Comparison of ENCODE assay signal across 8 cellular contexts in genomic region chr1:27724961-27725373, GRCh38. TPM values are rescaled to one million over a fixed set of nuclear protein-coding genes. Genes with fewer than 3 reads are reported as not detected.
DNase-seq lines count a peak whose midpoint lies in the region; ATAC-seq and TF ChIP-seq lines count a peak whose summit lies in the region.

No MANE protein-coding gene starts in this region.

- H3K4me2 ChIP-seq in mesenchymal stem cell (ENCODE audit: low read length, poor library complexity, severe bottlenecking), result peak overlapping the region; percentile 87

- H3K9me3 ChIP-seq in mesenchymal stem cell (ENCODE audit: control insufficient read depth, low read length) (no peaks in the 10 kb centered on the region), uterus (no peaks in the 10 kb centered on the region)

- H3K9me3 Mint-ChIP-seq in activated T-cell treated with anti-CD3 and anti-CD28 coated beads, Interleukin-2, amount 50 U/mL, for 24 hours, result peaks cover 2% of the 10 kb centered on the region

- H2AFZ ChIP-seq in mesenchymal stem cell (ENCODE audit: low read depth, low read length), result peak overlapping the region; percentile 98

- H3K4ac ChIP-seq in mesenchymal stem cell (ENCODE audit: low read depth in 1 of 2, low read length in 2 of 2), result peak overlapping the region; percentile 4 to 21

- H3K27me3 Mint-ChIP-seq in activated T-cell treated with anti-CD3 and anti-CD28 coated beads, Interleukin-2, amount 50 U/mL, for 24 hours, result no peaks in the 10 kb centered on the region

- H2BK120ac ChIP-seq in mesenchymal stem cell (ENCODE audit: low read depth, low read length), result no peak overlapping the region

- peaks cover 24% of the 10 kb centered on the region for H3K4me1 Mint-ChIP-seq in activated T-cell treated with anti-CD3 and anti-CD28 coated beads, Interleukin-2, amount 50 U/mL, for 24 hours (ENCODE audit: low read depth)

- intact Hi-C loops in uterus (cut with DNase I; ENCODE audit: low total_unique reads), result no loop called here

- no peak for DNase-seq in activated T-cell treated with anti-CD3 and anti-CD28 coated beads, Interleukin-2, amount 50 U/mL, for 24 hours
- DNase-seq in activated T-cell treated with anti-CD3 and anti-CD28 coated beads, Interleukin-2, amount 50 U/mL, for 1 hour, result no peak
- DNase-seq in NCI-H748 (lab: John Stamatoyannopoulos, UW; ENCODE audit: unreplicated experiment), result peak; percentile 84
- peak; percentile 15 for DNase-seq in cerebellum (ENCODE audit: low spot score)
- no peak for DNase-seq in mesenchymal stem cell
- DNase-seq in uterus, result peak in 1 of 2 donors; percentile 30

- peak overlapping the region; percentile 75 for H3K4me3 Mint-ChIP-seq in activated T-cell treated with anti-CD3 and anti-CD28 coated beads, Interleukin-2, amount 50 U/mL, for 24 hours

- no peak overlapping the region for H2BK5ac ChIP-seq in mesenchymal stem cell (ENCODE audit: low read depth, low read length, poor library complexity, severe bottlenecking)

- peak overlapping the region; percentile 96 for H3K27ac Mint-ChIP-seq in activated T-cell treated with anti-CD3 and anti-CD28 coated beads, Interleukin-2, amount 50 U/mL, for 24 hours

- H3K27ac ChIP-seq in mesenchymal stem cell (ENCODE audit: low read length, poor library complexity, severe bottlenecking), result peak overlapping the region; percentile 8
- peak overlapping the region; percentile 47 to 76 for H3K27ac ChIP-seq in uterus

- H3K4me1 ChIP-seq in mesenchymal stem cell (ENCODE audit: control insufficient read depth, insufficient read depth, low read depth, low read length), result peaks cover 4% of the 10 kb centered on the region
- peaks cover 4 to 9% of the 10 kb centered on the region in 2 donors for H3K4me1 ChIP-seq in uterus

- TF ChIP-seq POLR2A in uterus (IDR thresholded peaks at IDR 0.05), result no peak

- no peak overlapping the region for H3K14ac ChIP-seq in mesenchymal stem cell (ENCODE audit: low read length in 2 of 2)

- peak overlapping the region; percentile 68 for H2AK5ac ChIP-seq in mesenchymal stem cell (ENCODE audit: low read length, severe bottlenecking)

- peak overlapping the region; percentile 96 for H3K9ac ChIP-seq in mesenchymal stem cell (ENCODE audit: low read length)

- peak overlapping the region; percentile 83 for H4K8ac ChIP-seq in mesenchymal stem cell (ENCODE audit: low read length)

- H3K4me3 ChIP-seq in mesenchymal stem cell (ENCODE audit: insufficient read depth in 1 of 2, low read depth in 1 of 2, low read length in 2 of 2) (peak overlapping the region in 1 of 2 experiments; percentile 84), uterus (peak overlapping the region; percentile 43 to 56)

- no peak overlapping the region for H4K91ac ChIP-seq in mesenchymal stem cell (ENCODE audit: low read length)

- peaks cover 22% of the 10 kb centered on the region for H3K36me3 Mint-ChIP-seq in activated T-cell treated with anti-CD3 and anti-CD28 coated beads, Interleukin-2, amount 50 U/mL, for 24 hours (ENCODE audit: low read depth)

- no peak for ATAC-seq in HG03520 (IDR thresholded peaks at IDR 0.05; ENCODE audit: unreplicated experiment)
- ATAC-seq in GM19328 (IDR thresholded peaks at IDR 0.05; ENCODE audit: unreplicated experiment), result no peak

- no peak for TF ChIP-seq CTCF in uterus (IDR thresholded peaks at IDR 0.05)

- H2BK12ac ChIP-seq in mesenchymal stem cell (ENCODE audit: low read length in 2 of 2), result no peak overlapping the region

- 95% methylated on average over 9 of the region's 9 CpGs for WGBS in mesenchymal stem cell

- peaks cover 8% of the 10 kb centered on the region for H3K79me1 ChIP-seq in mesenchymal stem cell (replicated peaks; ENCODE audit: low read length, poor library complexity, severe bottlenecking)

- peaks cover 4 to 22% of the 10 kb centered on the region in 2 experiments for H3K36me3 ChIP-seq in mesenchymal stem cell (ENCODE audit: control insufficient read depth in 1 of 2, insufficient read depth in 2 of 2, low read depth in 1 of 2, low read length in 2 of 2)
- H3K36me3 ChIP-seq in uterus, result no peaks in the 10 kb centered on the region

- no peaks in the 10 kb centered on the region for H3K27me3 ChIP-seq in mesenchymal stem cell (ENCODE audit: control insufficient read depth in 1 of 2, insufficient read depth in 1 of 2, low read length in 2 of 2)
- H3K27me3 ChIP-seq in uterus, result no peaks in the 10 kb centered on the region

- H3K23ac ChIP-seq in mesenchymal stem cell (ENCODE audit: low read length in 2 of 2), result no peak overlapping the region

- peak overlapping the region; percentile 73 to 75 for H3K18ac ChIP-seq in mesenchymal stem cell (ENCODE audit: low read depth in 1 of 2, low read length in 2 of 2)

- H2BK15ac ChIP-seq in mesenchymal stem cell (ENCODE audit: low read depth, poor library complexity, severe bottlenecking), result no peak overlapping the region

RNA-seq across cellular contexts. Expression of gene FAM76A, which starts 0.8 kb away (rescaled TPM):
- total RNA-seq in cerebellum, result 9.9 TPM
- polyA plus RNA-seq in mesenchymal stem cell (2013, experiment 1 of 2), result 10.4 TPM
- polyA plus RNA-seq in mesenchymal stem cell (2013, experiment 2 of 2), result 10.1 TPM
- 10 to 100 TPM in 3 of 4 donors, 1 to 10 TPM in 1; 5.4 to 26.6 (median 20.5) TPM for total RNA-seq in uterus

RNA-seq across cellular contexts. Expression of gene STX12, which starts 48.1 kb away (rescaled TPM):
- total RNA-seq in cerebellum (120 TPM), uterus (10 to 100 TPM; 24.4 to 67.8 (median 56.2) TPM)
- polyA plus RNA-seq in mesenchymal stem cell (2013, experiment 1 of 2), result 36.7 TPM
- 39.6 TPM for polyA plus RNA-seq in mesenchymal stem cell (2013, experiment 2 of 2)

RNA-seq across cellular contexts. Expression of gene IFI6, which starts 53.0 kb away (rescaled TPM):
- total RNA-seq in cerebellum (12.8 TPM), uterus (100 to 1,000 TPM in 1 of 4 donors, 10 to 100 TPM in 3; 64.4 to 103 (median 79.5) TPM)
- 52.5 TPM for polyA plus RNA-seq in mesenchymal stem cell (2013, experiment 1 of 2)
- polyA plus RNA-seq in mesenchymal stem cell (2013, experiment 2 of 2), result 54.3 TPM

Comparison
In these comparisons a context has a peak if more than half of its experiments do, and no peak if none do; other contexts are left out.
1. DNase-seq: peak in NCI-H748 (single experiment) and cerebellum (single experiment); none in activated T-cell treated with anti-CD3 and anti-CD28 coated beads, Interleukin-2, amount 50 U/mL, for 24 hours (single experiment), activated T-cell treated with anti-CD3 and anti-CD28 coated beads, Interleukin-2, amount 50 U/mL, for 1 hour (single experiment) and mesenchymal stem cell (single experiment).